ENCODE assay signal across 8 cellular contexts in the genomic region with DNA sequence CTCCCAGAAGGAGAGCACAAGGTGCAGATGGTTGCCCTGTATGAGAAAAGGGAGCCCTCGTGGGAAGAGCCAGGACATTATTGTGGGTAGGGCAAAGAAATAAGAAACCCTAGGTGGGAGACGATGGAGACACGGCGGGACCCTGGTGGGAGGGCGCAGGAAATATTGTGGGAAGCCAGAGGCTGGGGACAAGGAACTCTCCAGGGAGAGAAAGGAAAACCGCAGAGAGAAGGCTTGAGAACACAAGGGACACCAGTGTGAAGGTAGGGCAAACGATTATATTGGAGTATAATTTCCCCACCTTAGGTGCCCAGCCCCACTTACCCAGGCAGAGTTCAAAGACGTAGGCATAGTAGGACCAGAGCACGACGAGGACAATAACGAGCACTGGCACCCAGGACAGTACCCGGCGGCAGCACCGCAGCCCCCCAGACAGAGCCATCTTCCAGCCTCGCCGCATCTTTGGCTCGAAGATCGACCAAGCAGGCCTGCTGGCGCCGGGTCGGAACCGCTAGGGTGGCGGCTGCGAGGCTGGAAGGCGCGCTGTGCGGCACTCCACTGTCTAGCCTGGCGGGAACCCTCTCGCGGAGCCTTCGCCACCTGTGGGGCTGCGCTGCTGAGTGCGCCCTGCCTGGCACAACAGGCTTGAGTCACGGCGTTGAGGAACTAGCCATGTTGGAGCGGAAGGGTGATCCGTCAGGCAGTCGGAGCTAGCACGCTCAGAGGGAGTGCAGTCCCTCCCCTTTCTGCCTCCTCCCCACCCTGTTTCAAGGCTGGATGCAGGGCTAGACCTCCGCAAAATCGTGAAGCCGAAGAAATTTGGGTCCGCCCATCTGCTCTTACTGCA. TPM values are rescaled to one million over a fixed set of nuclear protein-coding genes. Genes with fewer than 3 reads are reported as not detected.
DNase-seq lines count a peak whose midpoint lies in the region; ATAC-seq, FAIRE-seq and TF ChIP-seq lines count a peak whose summit lies in the region.

A gene with protein sequence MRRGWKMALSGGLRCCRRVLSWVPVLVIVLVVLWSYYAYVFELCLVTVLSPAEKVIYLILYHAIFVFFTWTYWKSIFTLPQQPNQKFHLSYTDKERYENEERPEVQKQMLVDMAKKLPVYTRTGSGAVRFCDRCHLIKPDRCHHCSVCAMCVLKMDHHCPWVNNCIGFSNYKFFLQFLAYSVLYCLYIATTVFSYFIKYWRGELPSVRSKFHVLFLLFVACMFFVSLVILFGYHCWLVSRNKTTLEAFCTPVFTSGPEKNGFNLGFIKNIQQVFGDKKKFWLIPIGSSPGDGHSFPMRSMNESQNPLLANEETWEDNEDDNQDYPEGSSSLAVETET (minus strand): TSS at position 473 of the 847 bp plus-strand sequence. CDS start 13 bp downstream, at position 460.

- ATAC-seq in heart left ventricle (peak; percentile 96 to 98 (median 98)), pancreas (peak; percentile 96 to 99 (median 98)), HG02870 (IDR thresholded peaks at IDR 0.05; ENCODE audit: unreplicated experiment) (no peak)

- 0 out of 2 replicates have a peak within 1 kb of the TSS, but pooled peaks have one; percentile 38 for H2AFZ ChIP-seq in GM23248
- no peak within 1 kb of the TSS for H2AFZ ChIP-seq in OCI-LY7 (ENCODE audit: low read length)

- H3K4me3 Mint-ChIP-seq in activated naive CD8-positive, alpha-beta T cell, result peak within 1 kb of the TSS; percentile 85
- H3K4me3 Mint-ChIP-seq in type B pancreatic cell, result peak within 1 kb of the TSS; percentile 92

- 5 to 6% methylated on average over 22 to 31 of the region's 43 CpGs for WGBS in GM23248 (ENCODE audit: low coverage in 1 of 2, low lambda C conversion rate in 2 of 2, missing lambda C conversion rate in 2 of 2), 2 experiments
- 1 to 36% (median 14%) methylated on average over 27 to 43 of the region's 43 CpGs for WGBS in heart left ventricle, 4 donors
- 1 to 39% methylated on average over 42 to 43 of the region's 43 CpGs for WGBS in pancreas, 2 donors

- H3K27me3 Mint-ChIP-seq in activated naive CD8-positive, alpha-beta T cell, result no peaks in the 10 kb centered on the region
- H3K27me3 Mint-ChIP-seq in type B pancreatic cell, result no peaks in the 10 kb centered on the region

- no peaks in the 10 kb centered on the region for H3K9me3 ChIP-seq in GM23248 (ENCODE audit: low read depth)
- H3K9me3 ChIP-seq in heart left ventricle, result peaks cover 0 to 3% (median 0%) of the 10 kb centered on the region in 12 donors
- no peaks in the 10 kb centered on the region for H3K9me3 ChIP-seq in pancreas
- H3K9me3 ChIP-seq in OCI-LY7 (ENCODE audit: low read length), result no peaks in the 10 kb centered on the region

- no peaks in the 10 kb centered on the region for H3K36me3 Mint-ChIP-seq in activated naive CD8-positive, alpha-beta T cell
- H3K36me3 Mint-ChIP-seq in type B pancreatic cell, result no peaks in the 10 kb centered on the region

- BruUV-seq in OCI-LY7 (replicated peaks; lab: Mats Ljungman, UMichigan), result no TSS peak

- H3K27ac ChIP-seq in GM23248 (no peak within 1 kb of the TSS), heart left ventricle (peak within 1 kb of the TSS; percentile 16 to 79 (median 66)), pancreas (peak within 1 kb of the TSS in 3 of 4 donors; percentile 13 to 50 (median 46)), OCI-LY7 (ENCODE audit: low read depth, low read length, poor library complexity, severe bottlenecking) (no peak within 1 kb of the TSS)

- TF ChIP-seq CTCF in heart left ventricle (IDR thresholded peaks at IDR 0.05) (peak in 2 of 12 donors; percentile 5 to 10), pancreas (IDR thresholded peaks at IDR 0.05) (no peak), type B pancreatic cell (conservative IDR thresholded peaks at IDR 0.05) (peak; percentile 21), OCI-LY7 (conservative IDR thresholded peaks at IDR 0.05; ENCODE audit: low read length) (no peak)

- H3K9me3 Mint-ChIP-seq in activated naive CD8-positive, alpha-beta T cell (ENCODE audit: low read depth), result no peaks in the 10 kb centered on the region
- peaks cover 14% of the 10 kb centered on the region for H3K9me3 Mint-ChIP-seq in type B pancreatic cell

- no peak for FAIRE-seq in pancreas (lab: Jason Lieb, UNC)

- no peaks in the 10 kb centered on the region for H3K27me3 ChIP-seq in GM23248 (replicated peaks; ENCODE audit: insufficient read depth)
- H3K27me3 ChIP-seq in heart left ventricle, result no peaks in the 10 kb centered on the region
- H3K27me3 ChIP-seq in pancreas, result no peaks in the 10 kb centered on the region

- DNase-seq in GM23248 (peak; percentile 36), RPMI7951 (ENCODE audit: low read depth) (peak; percentile 82), heart left ventricle (peak; percentile 46 to 80 (median 72)), pancreas (peak; percentile 54 to 88 (median 73)), type B pancreatic cell (ENCODE audit: extremely low spot score, unreplicated experiment) (peak; percentile 73), OCI-LY7 (ENCODE audit: low spot score) (no peak)

- TF ChIP-seq POLR2A in heart left ventricle (IDR thresholded peaks at IDR 0.05), result no peak

- H3K9me2 ChIP-seq in GM23248 (ENCODE audit: insufficient read depth), result no peaks in the 10 kb centered on the region
- H3K9me2 ChIP-seq in OCI-LY7 (ENCODE audit: insufficient read depth, low read length), result no peaks in the 10 kb centered on the region

- H3K4me2 ChIP-seq in GM23248 (ENCODE audit: unreplicated experiment), result no peak within 1 kb of the TSS
- H3K4me2 ChIP-seq in OCI-LY7 (ENCODE audit: low read length), result no peak within 1 kb of the TSS

- no peaks in the 10 kb centered on the region for H3F3A ChIP-seq in GM23248 (ENCODE audit: insufficient read depth)

- CTCF ChIA-PET in OCI-LY7 (lab: Charles Lee; ENCODE audit: unreplicated experiment), result no interaction called here

- H3K4me1 Mint-ChIP-seq in activated naive CD8-positive, alpha-beta T cell (ENCODE audit: low read depth), result peaks cover 25% of the 10 kb centered on the region
- no peaks in the 10 kb centered on the region for H3K4me1 Mint-ChIP-seq in type B pancreatic cell (ENCODE audit: unreplicated experiment)

- H3K9ac ChIP-seq in GM23248, result no peak within 1 kb of the TSS

- H3K36me3 ChIP-seq in GM23248 (ENCODE audit: low read depth) (no peaks in the 10 kb centered on the region), heart left ventricle (no peaks in the 10 kb centered on the region), pancreas (no peaks in the 10 kb centered on the region), OCI-LY7 (ENCODE audit: insufficient read depth, low read length) (no peaks in the 10 kb centered on the region)

- H3K4me3 ChIP-seq in GM23248 (peak within 1 kb of the TSS; percentile 42; the same call in 1 of the 2 replicates), heart left ventricle (peak within 1 kb of the TSS; percentile 35 to 83 (median 59)), pancreas (peak within 1 kb of the TSS; percentile 11 to 50 (median 30)), OCI-LY7 (ENCODE audit: low read depth, low read length, poor library complexity, severe bottlenecking) (no peak within 1 kb of the TSS)

- intact Hi-C loops in heart left ventricle (cut with DNase I), result loop anchor here in 1 of 10 donors (5.0 kb wide), 1 partner anchor 365 kb away; the partner anchor contains the start of gene ABCB7
- intact Hi-C loops in pancreas (cut with DNase I), result no loop called here
- intact Hi-C loops in OCI-LY7 (cut with micrococcal nuclease; ENCODE audit: unreplicated experiment), result no loop called here

- H3K4me1 ChIP-seq in GM23248 (ENCODE audit: insufficient read depth) (no peaks in the 10 kb centered on the region), heart left ventricle (peaks cover 0 to 8% (median 0%) of the 10 kb centered on the region in 12 donors), pancreas (peaks cover 0 to 3% (median 0%) of the 10 kb centered on the region in 3 donors), OCI-LY7 (ENCODE audit: insufficient read depth, low read length, poor library complexity, severe bottlenecking) (no peaks in the 10 kb centered on the region)

- POLR2A ChIA-PET in OCI-LY7 (lab: Charles Lee), result no interaction called here

- H3K79me2 ChIP-seq in GM23248 (ENCODE audit: insufficient read depth) (no peaks in the 10 kb centered on the region), OCI-LY7 (ENCODE audit: insufficient read depth, low read depth, low read length) (no peaks in the 10 kb centered on the region)

- in situ Hi-C loops in GM23248 (cut with MboI), result no loop called here

- H3K27ac Mint-ChIP-seq in activated naive CD8-positive, alpha-beta T cell, result peak within 1 kb of the TSS; percentile 72
- peak within 1 kb of the TSS; percentile 76 for H3K27ac Mint-ChIP-seq in type B pancreatic cell

- H4K20me1 ChIP-seq in GM23248 (ENCODE audit: insufficient read depth) (no peaks in the 10 kb centered on the region), OCI-LY7 (ENCODE audit: insufficient read depth, low read length) (no peaks in the 10 kb centered on the region)

RNA-seq across cellular contexts. Expression of the gene that starts here (rescaled TPM):
- not detected in 2 replicates for total RNA-seq in GM23248 (2014; rRNA removed; shearing (Covaris generic))
- polyA plus RNA-seq in GM23248 (2016; fragmentation: Nextera tagmentation; extraction: Ambion mirVana) (0.06 and 0.18 TPM in 2 replicates), heart left ventricle (1 to 10 TPM; 1.2 to 1.3 TPM), pancreas (under 1 TPM; 0.46 to 0.96 TPM)
- 0.84 and 0.88 TPM in 2 replicates for total RNA-seq in RPMI7951 (2014; rRNA removed; shearing (Covaris generic))
- total RNA-seq in heart left ventricle (1 to 10 TPM; 1.6 to 4.1 (median 2.7) TPM), pancreas (1 to 10 TPM in 1 of 6 donors, under 1 TPM in 5; 0.46 to 1.1 (median 0.65) TPM), type B pancreatic cell (ENCODE audit: low replicate concordance) (2.0 and 3.7 TPM in 2 replicates), OCI-LY7 (2022) (not detected in 2 replicates)
- not detected in 2 replicates for total RNA-seq in OCI-LY7 (2014; rRNA removed; shearing (Covaris generic))

Comparison
In these comparisons a context has a peak if more than half of its experiments do, and no peak if none do; other contexts are left out.
1. Peak in DNase-seq and H3K4me3 ChIP-seq in GM23248; RNA of the gene not detected or under 1 TPM.
2. Peak in DNase-seq in RPMI7951; RNA of the gene not detected or under 1 TPM.
3. H3K27ac ChIP-seq: peak in heart left ventricle (12 of 12) and pancreas (3 of 4); none in GM23248 (single experiment) and OCI-LY7 (single experiment).